Comparison of ENCODE assay signal across 11 cellular contexts in the genomic region with DNA sequence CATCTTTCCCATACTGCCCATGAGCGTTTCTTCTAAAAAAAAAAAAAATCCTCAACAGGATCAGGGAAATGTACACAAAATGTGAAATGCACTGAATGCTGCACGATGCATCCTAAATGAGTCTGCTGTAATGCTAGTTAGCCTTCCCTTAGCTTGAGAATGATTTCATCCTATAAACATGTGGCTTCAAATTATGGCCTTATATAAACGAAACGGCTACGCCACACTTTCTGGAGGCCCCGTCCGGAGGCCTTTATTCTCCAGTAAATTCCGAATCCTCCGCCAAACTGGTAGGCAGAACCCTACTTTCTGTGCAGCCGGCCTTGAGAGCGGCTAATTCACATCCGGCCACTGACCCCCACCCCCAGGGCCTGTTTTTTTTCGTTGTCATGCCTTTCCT. TPM values are rescaled to one million over a fixed set of nuclear protein-coding genes. Genes with fewer than 3 reads are reported as not detected.
DNase-seq lines count a peak whose midpoint lies in the region; ATAC-seq and TF ChIP-seq lines count a peak whose summit lies in the region.
"Had no signal": no experiment of that assay in that cellular context is flagged by ENCODE, and none has a peak within 500 bp of the region (broad histone marks: within the 10 kb centered on the region; RNA-seq: fewer than 3 reads in every experiment).

No MANE protein-coding gene starts in this region.

- no peaks in the 10 kb centered on the region for H3K27me3 ChIP-seq in right cardiac atrium (ENCODE audit: control insufficient read depth, insufficient read depth)
- H3K27me3 ChIP-seq in heart right ventricle = no peaks in the 10 kb centered on the region
- H3K27me3 ChIP-seq: adrenal gland had no signal

- H3K4me1 ChIP-seq in right cardiac atrium (ENCODE audit: control insufficient read depth, insufficient read depth, low read length) = no peaks in the 10 kb centered on the region
- H3K4me1 ChIP-seq in heart right ventricle = peaks cover 0 to 54% (median 28%) of the 10 kb centered on the region in 9 donors
- H3K4me1 ChIP-seq: parathyroid adenoma had no signal

- TF ChIP-seq CTCF in heart right ventricle (IDR thresholded peaks at IDR 0.05) (no peak), coronary artery (IDR thresholded peaks at IDR 0.05) (no peak)

- peaks cover 42 to 76% (median 67%) of the 10 kb centered on the region in 3 donors for H3K4me1 Mint-ChIP-seq in naive B cell

- H3K27ac ChIP-seq in right cardiac atrium (ENCODE audit: low read length) (no peak overlapping the region), heart right ventricle (peak overlapping the region in 2 of 10 donors; percentile 9 to 88), coronary artery (peak overlapping the region; percentile 75 to 80)
- H3K27ac ChIP-seq: parathyroid adenoma had no signal

- H3K36me3 ChIP-seq in heart right ventricle = peaks cover 0 to 34% (median 0%) of the 10 kb centered on the region in 9 donors

- H3K4me3 ChIP-seq in right cardiac atrium (ENCODE audit: low read length) = no peak overlapping the region
- no peak overlapping the region for H3K4me3 ChIP-seq in heart right ventricle
- H3K4me3 ChIP-seq in coronary artery = no peak overlapping the region
- H3K4me3 ChIP-seq: adrenal gland had no signal

- no peaks in the 10 kb centered on the region for H3K9me3 Mint-ChIP-seq in naive B cell

- ATAC-seq in right cardiac atrium (no peak), heart right ventricle (no peak), naive B cell (ENCODE audit: low read depth in 2 of 2) (no peak), HG03108 (IDR thresholded peaks at IDR 0.05; ENCODE audit: unreplicated experiment) (no peak), GM21515 (IDR thresholded peaks at IDR 0.05; ENCODE audit: unreplicated experiment) (no peak)

- WGBS in right cardiac atrium = 64% methylated on average over 13 of the region's 13 CpGs
- WGBS in heart right ventricle, 2 donors = 75% methylated on average over 13 of the region's 13 CpGs

- peak in 2 of 3 donors; percentile 13 to 37 for DNase-seq in right cardiac atrium
- no peak for DNase-seq in heart right ventricle
- no peak for DNase-seq in coronary artery (ENCODE audit: low spot score)
- no peak for DNase-seq in naive B cell
- DNase-seq in HUDEP-2 (lab: John Stamatoyannopoulos, UW; ENCODE audit: unreplicated experiment in 76 of 76) = no peak
- no peak for DNase-seq in NCI-H2107 (lab: John Stamatoyannopoulos, UW)
- DNase-seq: activated CD4-positive, CD25-positive, alpha-beta regulatory T cell treated with anti-CD3 and anti-CD28 coated beads, Interleukin-2, amount 50 U/mL, for 72 hours; adrenal gland had no signal

- H3K27ac Mint-ChIP-seq in naive B cell = peak overlapping the region; percentile 47 to 98 (median 92)

- H3K36me3 Mint-ChIP-seq in naive B cell = no peaks in the 10 kb centered on the region

- H3K9me3 ChIP-seq in right cardiac atrium (ENCODE audit: control insufficient read depth, low read length) (no peaks in the 10 kb centered on the region), heart right ventricle (no peaks in the 10 kb centered on the region)
- H3K9me3 ChIP-seq: adrenal gland had no signal

- intact Hi-C loops in right cardiac atrium (cut with DNase I) = no loop called here
- intact Hi-C loops in heart right ventricle (cut with DNase I) = loop anchor here in 2 of 10 donors (5.0 to 10.0 kb wide), 2 partner anchors 43 to 46 kb away; no protein-coding TSS in a partner anchor

- peak overlapping the region in 2 of 8 donors; percentile 23 to 68 for H3K4me3 Mint-ChIP-seq in naive B cell

- H3K27me3 Mint-ChIP-seq in naive B cell = no peaks in the 10 kb centered on the region

RNA-seq across cellular contexts. Expression of a gene that starts 13.7 kb away (rescaled TPM):
- total RNA-seq in right cardiac atrium (10 to 100 TPM; 31.5 to 42.1 (median 36.6) TPM), heart right ventricle (10 to 100 TPM; 19.9 to 55.0 (median 27.5) TPM)
- polyA plus RNA-seq in right cardiac atrium (30.0 TPM), heart right ventricle (10 to 100 TPM; 27.9 to 55.2 TPM), naive B cell (ENCODE audit: low read depth in 6 of 6) (10 to 100 TPM in 2 of 6 donors, 1 to 10 TPM in 4; 3.1 to 34.9 (median 6.9) TPM)

RNA-seq across cellular contexts. Expression of a gene that starts 14.0 kb away (rescaled TPM):
- total RNA-seq in right cardiac atrium = 1 to 10 TPM; 3.3 to 6.1 (median 5.6) TPM
- 4.7 TPM for polyA plus RNA-seq in right cardiac atrium
- total RNA-seq in heart right ventricle = 1 to 10 TPM; 2.0 to 9.1 (median 4.7) TPM
- 10 to 100 TPM in 1 of 2 donors, 1 to 10 TPM in 1; 4.4 to 10.2 TPM for polyA plus RNA-seq in heart right ventricle
- 10 to 100 TPM in 2 of 6 donors, 1 to 10 TPM in 4; 3.9 to 11.4 (median 7.2) TPM for polyA plus RNA-seq in naive B cell (ENCODE audit: low read depth in 6 of 6)

Comparison
In these comparisons a context has a peak if more than half of its experiments do, and no peak if none do; other contexts are left out.
1. DNase-seq: peak in right cardiac atrium (2 of 3); none in heart right ventricle (0 of 2), coronary artery (single experiment), naive B cell (single experiment), HUDEP-2 (0 of 76) and NCI-H2107 (single experiment).